23 cellular contexts compared by ENCODE assay signal in the genomic region with DNA sequence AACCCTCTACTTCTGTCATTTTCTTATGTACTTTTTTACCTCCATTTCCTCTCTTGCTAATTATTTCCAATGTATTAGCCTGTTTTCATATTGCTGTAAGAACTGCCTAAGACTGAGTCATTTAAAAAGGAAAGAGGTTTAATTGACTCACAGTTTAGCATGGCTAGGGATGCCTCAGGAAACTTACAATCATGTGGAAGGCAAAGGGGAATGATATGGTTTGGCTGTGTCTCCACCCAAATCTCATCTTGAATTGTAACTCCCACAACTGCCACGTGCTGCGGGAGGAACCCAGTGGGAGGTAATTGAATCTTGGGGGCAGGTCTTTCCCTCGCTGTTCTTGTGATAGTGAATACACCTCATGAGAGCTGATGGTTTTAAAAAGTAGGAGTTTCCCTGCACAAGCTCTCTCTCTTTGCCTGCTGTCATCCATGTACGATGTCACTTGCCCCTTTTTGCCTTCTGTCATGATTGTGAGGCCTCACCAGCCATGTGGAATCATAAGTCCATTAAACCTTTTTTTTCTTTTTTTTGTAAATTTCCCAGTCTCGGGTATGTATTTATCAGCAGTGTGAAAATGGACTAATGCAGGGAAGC.
"Had no signal": no experiment of that assay in that cellular context is flagged by ENCODE, and none has a peak within 500 bp of the region (broad histone marks: within the 10 kb centered on the region; RNA-seq: fewer than 3 reads in every experiment).

No MANE protein-coding gene starts in this region.

- H3K4me3 ChIP-seq: cardiac muscle cell, colonic mucosa, heart right ventricle, ovary, right lobe of liver, thoracic aorta had no signal

- DNase-seq: activated CD4-positive, alpha-beta T cell treated with anti-CD3 and anti-CD28 coated beads for 4 hours; activated CD4-positive, alpha-beta T cell treated with anti-CD3 and anti-CD28 coated beads, Interleukin-2, amount 50 U/mL, for 4 hours; activated naive CD4-positive, alpha-beta T cell; activated T-cell treated with anti-CD3 and anti-CD28 coated beads for 4 hours; activated T-cell treated with anti-CD3 and anti-CD28 coated beads, Interleukin-2, amount 50 U/mL, for 72 hours; cerebellar nuclear complex; colonic mucosa; effector CD8-positive, alpha-beta T cell; erythroblast; heart right ventricle; left cardiac atrium; left ventricle myocardium superior; nephron progenitor cell; ovary; right lobe of liver; stimulated activated CD4-positive, alpha-beta T cell treated with anti-CD3 and anti-CD28 coated beads, Interleukin-2, amount 100 ng/mL, for 48 hours; stimulated activated naive CD4-positive, alpha-beta T cell treated with Interleukin-2 at 50 U/mL for 16 hours; trophoblast cell had no signal

- H3K27ac ChIP-seq: cardiac muscle cell, colonic mucosa, heart right ventricle, neutrophil, ovary, right lobe of liver, thoracic aorta, VCaP had no signal

- H3K36me3 ChIP-seq: cardiac muscle cell, colonic mucosa, heart right ventricle, neutrophil, ovary, right lobe of liver, thoracic aorta had no signal

- H3K27me3 ChIP-seq: cardiac muscle cell, colonic mucosa, heart right ventricle, neutrophil, ovary, right lobe of liver had no signal

- ATAC-seq: activated naive CD4-positive, alpha-beta T cell treated with anti-CD3 and anti-CD28 coated beads, Interleukin-2, amount 50 U/mL, for 72 hours; activated T-cell treated with anti-CD3 and anti-CD28 coated beads, Interleukin-2, amount 50 U/mL, for 72 hours; heart right ventricle; left cardiac atrium; left ventricle myocardium superior; right lobe of liver had no signal

- H3K9me3 ChIP-seq: colonic mucosa, heart right ventricle, neutrophil, ovary, right lobe of liver, thoracic aorta had no signal

- H3K4me1 ChIP-seq: colonic mucosa had no signal
